Comparison of ENCODE assay signal across 10 cellular contexts in the genomic region with DNA sequence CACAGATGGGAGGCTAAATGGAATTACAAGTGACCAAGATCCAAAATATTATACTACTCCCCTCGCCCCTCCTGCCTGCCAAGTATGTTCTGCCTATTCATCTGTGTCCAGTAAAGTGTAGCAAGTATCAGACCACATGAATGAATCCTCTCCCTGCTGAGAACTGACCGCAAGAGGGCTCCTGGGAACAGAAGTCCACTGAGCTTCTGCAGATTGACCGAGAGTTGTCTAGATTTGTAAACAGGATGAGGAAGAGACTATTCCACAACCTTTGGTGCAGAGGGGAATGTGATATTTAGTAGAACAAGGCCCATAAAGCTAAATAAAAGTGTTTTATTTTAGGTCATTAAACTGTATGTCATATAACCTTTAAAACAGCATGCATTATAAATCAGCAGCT.
DNase-seq lines count a peak whose midpoint lies in the region; ATAC-seq and TF ChIP-seq lines count a peak whose summit lies in the region.
"Had no signal": no experiment of that assay in that cellular context is flagged by ENCODE, and none has a peak within 500 bp of the region (broad histone marks: within the 10 kb centered on the region; RNA-seq: fewer than 3 reads in every experiment).

No MANE protein-coding gene starts in this region.

- 14 to 23% methylated on average over 3 of the region's 3 CpGs for WGBS in tibial nerve, 2 donors

- no peaks in the 10 kb centered on the region for H3K4me1 ChIP-seq in tibial nerve
- H3K4me1 ChIP-seq: upper lobe of left lung had no signal

- no peak for TF ChIP-seq EP300 in tibial nerve (IDR thresholded peaks at IDR 0.05)

- no peak overlapping the region for H3K4me3 ChIP-seq in WERI-Rb-1 (ENCODE audit: low read depth, low read length)
- H3K4me3 ChIP-seq in kidney epithelial cell (ENCODE audit: low read depth, low read length): no peak overlapping the region
- H3K4me3 ChIP-seq in tibial nerve: no peak overlapping the region
- H3K4me3 ChIP-seq: upper lobe of left lung had no signal

- TF ChIP-seq CTCF in WERI-Rb-1 (IDR thresholded peaks at IDR 0.05; ENCODE audit: low read depth, low read length): peak; percentile 78
- TF ChIP-seq CTCF in kidney epithelial cell (IDR thresholded peaks at IDR 0.05; ENCODE audit: insufficient read depth, low read length, poor library complexity, severe bottlenecking): peak; percentile 70
- TF ChIP-seq CTCF in tibial nerve (IDR thresholded peaks at IDR 0.05): peak; percentile 16 to 31 (median 22)

- TF ChIP-seq POLR2A in tibial nerve (IDR thresholded peaks at IDR 0.05): no peak

- H3K27me3 ChIP-seq in WERI-Rb-1 (ENCODE audit: insufficient read depth, low read depth, severe bottlenecking): no peaks in the 10 kb centered on the region
- H3K27me3 ChIP-seq in kidney epithelial cell (ENCODE audit: control insufficient read depth, insufficient read depth, low read length): no peaks in the 10 kb centered on the region
- H3K27me3 ChIP-seq in tibial nerve: no peaks in the 10 kb centered on the region
- H3K27me3 ChIP-seq: upper lobe of left lung had no signal

- H3K36me3 ChIP-seq in WERI-Rb-1 (no peaks in the 10 kb centered on the region), kidney epithelial cell (ENCODE audit: control insufficient read depth, insufficient read depth, low read length) (no peaks in the 10 kb centered on the region), tibial nerve (no peaks in the 10 kb centered on the region)
- H3K36me3 ChIP-seq: upper lobe of left lung had no signal

- DNase-seq in NCI-H2227 (lab: John Stamatoyannopoulos, UW; ENCODE audit: unreplicated experiment): peak; percentile 33
- DNase-seq in NCI-H2227 treated with DMSO at 0.1 percent for 48 hours (lab: John Stamatoyannopoulos, UW): no peak
- peak; percentile 75 for DNase-seq in WERI-Rb-1
- DNase-seq in kidney epithelial cell (ENCODE audit: low read depth): no peak
- peak in 1 of 2 donors; percentile 30 for DNase-seq in tibial nerve (ENCODE audit: low spot score in 2 of 2)
- DNase-seq: activated effector memory CD4-positive, alpha-beta T cell treated with anti-CD3 and anti-CD28 coated beads, Interleukin-2, amount 50 U/mL, for 16 hours; upper lobe of left lung had no signal

- H3K9me3 ChIP-seq in WERI-Rb-1 (ENCODE audit: severe bottlenecking) (no peaks in the 10 kb centered on the region), tibial nerve (no peaks in the 10 kb centered on the region)
- H3K9me3 ChIP-seq: upper lobe of left lung had no signal

- no peak for ATAC-seq in esophagus mucosa
- ATAC-seq in HG02852 (IDR thresholded peaks at IDR 0.05; ENCODE audit: unreplicated experiment): no peak
- ATAC-seq in GM21529 (IDR thresholded peaks at IDR 0.05; ENCODE audit: unreplicated experiment): no peak

- H3K27ac ChIP-seq in WERI-Rb-1 (no peak overlapping the region), tibial nerve (no peak overlapping the region)
- H3K27ac ChIP-seq: upper lobe of left lung had no signal

Comparison
In these comparisons a context has a peak if more than half of its experiments do, and no peak if none do; other contexts are left out.
1. DNase-seq: peak in NCI-H2227 (single experiment) and WERI-Rb-1 (single experiment); none in NCI-H2227 treated with DMSO at 0.1 percent for 48 hours (single experiment) and kidney epithelial cell (single experiment).
2. CTCF ChIP-seq: peak in every context shown above with its lines; median percentile 78 in WERI-Rb-1; 70 in kidney epithelial cell; 22 in tibial nerve.